17 cellular contexts compared by ENCODE assay signal in the genomic region with DNA sequence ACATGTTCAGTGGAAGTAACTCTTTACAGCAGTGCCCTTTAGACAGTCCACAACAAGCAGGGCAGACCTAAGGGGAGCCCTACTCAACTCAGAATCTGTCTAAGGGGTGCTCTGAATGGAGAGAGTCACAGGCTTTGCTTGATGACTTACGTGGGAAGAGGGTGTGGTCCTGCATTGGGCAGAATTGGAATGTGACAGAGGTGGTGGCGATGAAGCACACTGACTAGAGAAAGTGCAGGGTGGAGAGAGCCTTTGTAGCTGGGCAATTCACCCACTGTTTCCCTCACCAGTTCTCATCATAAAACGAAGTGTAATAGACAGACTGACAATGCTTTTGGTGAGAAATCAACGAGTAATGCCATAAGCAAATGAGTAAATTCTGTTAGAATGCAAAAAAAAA.
"Had no signal": no experiment of that assay in that cellular context is flagged by ENCODE, and none has a peak within 500 bp of the region (broad histone marks: within the 10 kb centered on the region; RNA-seq: fewer than 3 reads in every experiment).

No MANE protein-coding gene starts in this region.

- H3K27me3 ChIP-seq: colonic mucosa, heart right ventricle, tibial artery had no signal

- H3K4me1 ChIP-seq: colonic mucosa had no signal

- DNase-seq: activated CD4-positive, alpha-beta T cell treated with anti-CD3 and anti-CD28 coated beads, Interleukin-2, amount 50 U/mL, for 1 hour; activated CD4-positive, CD25-positive, alpha-beta regulatory T cell treated with anti-CD3 and anti-CD28 coated beads, Interleukin-2, amount 50 U/mL, for 72 hours; activated CD8-positive, alpha-beta memory T cell treated with anti-CD3 and anti-CD28 coated beads, Interleukin-2, amount 50 U/mL, for 4 hours; activated effector memory CD4-positive, alpha-beta T cell treated with anti-CD3 and anti-CD28 coated beads, Interleukin-2, amount 50 U/mL, for 16 hours; activated naive CD4-positive, alpha-beta T cell treated with anti-CD3 and anti-CD28 coated beads, Interleukin-2, amount 50 U/mL, for 16 hours; activated T-cell treated with anti-CD3 and anti-CD28 coated beads, Interleukin-2, amount 50 U/mL, for 48 hours; aorta; colonic mucosa; endodermal cell; heart right ventricle; immature natural killer cell; mesenchymal stem cell; retina; stimulated activated naive B cell treated with anti-CD40 and anti-IgM and Interleukin-4, amounts not matched to agents 10 μg/mL and 1 μg/mL and 100 μg/mL, for 72 hours; T-helper 1 cell; tibial artery had no signal

- H3K9me3 ChIP-seq: colonic mucosa, heart right ventricle, tibial artery had no signal

- ATAC-seq: heart right ventricle; stimulated activated naive B cell treated with anti-CD40 and anti-IgM and Interleukin-4, amounts not matched to agents 10 μg/mL and 1 μg/mL and 100 μg/mL, for 72 hours had no signal

- H3K4me3 ChIP-seq: colonic mucosa, heart right ventricle, tibial artery had no signal

- H3K27ac ChIP-seq: colonic mucosa, heart right ventricle, tibial artery, VCaP had no signal

- H3K36me3 ChIP-seq: colonic mucosa had no signal
